ENCODE assay signal across 8 cellular contexts in genomic region chr9:111399772-111400563, GRCh38.
DNase-seq lines count a peak whose midpoint lies in the region; FAIRE-seq and TF ChIP-seq lines count a peak whose summit lies in the region.
"Had no signal": no experiment of that assay in that cellular context is flagged by ENCODE, and none has a peak within 500 bp of the region (broad histone marks: within the 10 kb centered on the region; RNA-seq: fewer than 3 reads in every experiment).

No MANE protein-coding gene starts in this region.

- peak; percentile 65 for TF ChIP-seq CTCF in GM12872 (IDR thresholded peaks at IDR 0.05; ENCODE audit: insufficient read depth, low read depth, low read length)
- TF ChIP-seq CTCF in astrocyte (IDR thresholded peaks at IDR 0.05; ENCODE audit: insufficient read depth, low read depth, low read length), result peak; percentile 23
- no peak for TF ChIP-seq CTCF in right atrium auricular region (IDR thresholded peaks at IDR 0.05)

- peaks cover 7% of the 10 kb centered on the region for H3K4me1 Mint-ChIP-seq in astrocyte (ENCODE audit: low read depth, unreplicated experiment)
- peaks cover 3 to 32% of the 10 kb centered on the region in 2 donors for H3K4me1 Mint-ChIP-seq in immature natural killer cell

- H3K36me3 Mint-ChIP-seq in astrocyte (ENCODE audit: low read depth, unreplicated experiment), result peaks cover 54% of the 10 kb centered on the region
- peaks cover 56 to 75% (median 72%) of the 10 kb centered on the region in 3 donors for H3K36me3 Mint-ChIP-seq in immature natural killer cell

- H3K27ac ChIP-seq in astrocyte (ENCODE audit: low read depth, low read length) (no peak overlapping the region), mesodermal cell (ENCODE audit: low read depth, low read length, severe bottlenecking) (peak overlapping the region; percentile 54), right atrium auricular region (no peak overlapping the region)
- H3K27ac ChIP-seq: heart left ventricle had no signal

- H3K27me3 Mint-ChIP-seq in astrocyte (ENCODE audit: low read depth, unreplicated experiment) (no peaks in the 10 kb centered on the region), immature natural killer cell (ENCODE audit: low read depth in 3 of 3) (peaks cover 0 to 1% (median 1%) of the 10 kb centered on the region in 3 donors)

- H3K36me3 ChIP-seq in astrocyte (ENCODE audit: insufficient read depth, low read length), result peaks cover 26% of the 10 kb centered on the region
- H3K36me3 ChIP-seq in mesodermal cell (ENCODE audit: control insufficient read depth, insufficient read depth, low read length), result peaks cover 85% of the 10 kb centered on the region
- peaks cover 75% of the 10 kb centered on the region for H3K36me3 ChIP-seq in right atrium auricular region

- H3K4me1 ChIP-seq in astrocyte (ENCODE audit: insufficient read depth, low read length), result no peaks in the 10 kb centered on the region
- H3K4me1 ChIP-seq in mesodermal cell (ENCODE audit: control insufficient read depth, insufficient read depth, low read length, poor library complexity, severe bottlenecking), result peaks cover 9% of the 10 kb centered on the region
- H3K4me1 ChIP-seq in right atrium auricular region, result no peaks in the 10 kb centered on the region

- H3K27ac Mint-ChIP-seq in astrocyte (ENCODE audit: unreplicated experiment), result peak overlapping the region; percentile 15
- no peak overlapping the region for H3K27ac Mint-ChIP-seq in immature natural killer cell

- FAIRE-seq in astrocyte (lab: Jason Lieb, UNC), result no peak

- WGBS in mesodermal cell (ENCODE audit: insufficient coverage in 2 of 2), 2 experiments, result 83% methylated on average over 1 of the region's 4 CpGs; no CpG with 5 or more reads in 1 of the 2 experiments

- no peak overlapping the region for H3K4me3 ChIP-seq in Jurkat, Clone E6-1 (ENCODE audit: low read length)
- H3K4me3 ChIP-seq in astrocyte (ENCODE audit: insufficient read depth, low read depth, low read length) (no peak overlapping the region), mesodermal cell (ENCODE audit: extremely low read depth, insufficient read depth, low read length, poor library complexity, severe bottlenecking) (no peak overlapping the region), right atrium auricular region (no peak overlapping the region)
- H3K4me3 ChIP-seq: heart left ventricle had no signal

- no peak overlapping the region for H2AFZ ChIP-seq in astrocyte (ENCODE audit: low read depth, low read length)

- no peak overlapping the region for H3K9ac ChIP-seq in astrocyte (ENCODE audit: low read length)

- peak; percentile 15 for DNase-seq in Jurkat, Clone E6-1 (ENCODE audit: low read depth, low spot score)
- DNase-seq in astrocyte (ENCODE audit: low read depth), result no peak
- no peak for DNase-seq in right atrium auricular region (ENCODE audit: low spot score)
- DNase-seq in immature natural killer cell, result no peak
- DNase-seq in NCI-H2196 (lab: John Stamatoyannopoulos, UW; ENCODE audit: unreplicated experiment), result no peak
- DNase-seq: heart left ventricle had no signal

- peaks cover 26% of the 10 kb centered on the region for H3K9me3 Mint-ChIP-seq in astrocyte (ENCODE audit: unreplicated experiment)
- H3K9me3 Mint-ChIP-seq in immature natural killer cell, result peaks cover 10 to 31% (median 23%) of the 10 kb centered on the region in 6 donors

- H3K4me3 Mint-ChIP-seq in astrocyte (ENCODE audit: unreplicated experiment) (no peak overlapping the region), immature natural killer cell (no peak overlapping the region)

- H3K79me2 ChIP-seq in astrocyte (ENCODE audit: insufficient read depth, low read length), result peaks cover 10% of the 10 kb centered on the region

- H3K9me3 ChIP-seq in astrocyte (ENCODE audit: insufficient read depth, low read depth, low read length) (peaks cover 7% of the 10 kb centered on the region), mesodermal cell (ENCODE audit: control insufficient read depth, low read length) (peaks cover 23% of the 10 kb centered on the region), right atrium auricular region (peaks cover 0 to 27% of the 10 kb centered on the region in 2 donors)

- H3K27me3 ChIP-seq in astrocyte (ENCODE audit: insufficient read depth, low read length) (no peaks in the 10 kb centered on the region), right atrium auricular region (no peaks in the 10 kb centered on the region)
- H3K27me3 ChIP-seq: heart left ventricle had no signal

- H3K4me2 ChIP-seq in astrocyte (ENCODE audit: low read length), result no peak overlapping the region

- H4K20me1 ChIP-seq in astrocyte (ENCODE audit: insufficient read depth, low read length), result peaks cover 12% of the 10 kb centered on the region

Comparison
In these comparisons a context has a peak if more than half of its experiments do, and no peak if none do; other contexts are left out.
1. CTCF ChIP-seq: peak in GM12872 (single experiment) and astrocyte (single experiment); none in right atrium auricular region (0 of 2).